In the genomic region with DNA sequence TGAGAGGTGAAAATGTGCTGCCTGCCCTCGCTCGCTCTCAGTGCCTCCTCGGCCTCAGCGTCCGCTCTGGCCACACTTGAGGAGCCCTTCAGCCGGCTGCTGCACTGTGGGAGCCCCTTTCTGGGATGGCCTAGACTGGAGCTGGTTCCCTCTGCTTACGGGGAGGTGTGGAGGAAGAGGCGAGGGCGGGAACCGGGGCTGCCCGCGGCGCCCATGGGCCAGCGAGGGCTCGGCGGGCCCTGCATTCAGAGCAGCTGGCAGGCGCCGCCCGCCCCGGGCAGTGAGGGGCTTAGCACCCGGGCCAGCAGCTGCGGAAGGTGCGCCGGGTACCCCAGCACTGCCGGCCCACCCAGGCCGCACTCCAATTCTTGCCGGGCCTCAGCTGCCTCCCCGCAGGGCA, we compare ENCODE assay signal across 28 cellular contexts. TPM values are rescaled to one million over a fixed set of nuclear protein-coding genes. Genes with fewer than 3 reads are reported as not detected.
"Had no signal": no experiment of that assay in that cellular context is flagged by ENCODE, and none has a peak within 500 bp of the region (broad histone marks: within the 10 kb centered on the region; RNA-seq: fewer than 3 reads in every experiment).

No MANE protein-coding gene starts in this region.

- H3K27ac ChIP-seq: colonic mucosa, epithelial cell of prostate, esophagus squamous epithelium, gastrocnemius medialis, heart right ventricle, left lung, lower lobe of right lung had no signal

- H3K9me3 Mint-ChIP-seq: mesothelial cell of epicardium had no signal

- H3K27ac Mint-ChIP-seq: dendritic cell treated with granulocyte-macrophage colony-stimulating factor and Interleukin-4, amounts not matched to agents 40 ng/mL and 50 ng/mL, for 4 days; effector memory CD8-positive, alpha-beta T cell; endodermal cell; mesothelial cell of epicardium had no signal

- H3K4me1 ChIP-seq: colonic mucosa, esophagus squamous epithelium, gastrocnemius medialis, heart right ventricle, left lung, lower lobe of right lung had no signal

- H3K27me3 Mint-ChIP-seq: dendritic cell treated with granulocyte-macrophage colony-stimulating factor and Interleukin-4, amounts not matched to agents 40 ng/mL and 50 ng/mL, for 4 days; effector memory CD8-positive, alpha-beta T cell had no signal

- H3K4me3 ChIP-seq: colonic mucosa, esophagus squamous epithelium, gastrocnemius medialis, heart right ventricle, left lung, lower lobe of right lung, mucosa of descending colon had no signal

- H3K36me3 ChIP-seq: colonic mucosa, esophagus squamous epithelium, gastrocnemius medialis, heart right ventricle, left lung, lower lobe of right lung had no signal

- ATAC-seq: effector memory CD8-positive, alpha-beta T cell; gastrocnemius medialis; heart right ventricle; left cardiac atrium; left lung; left ventricle myocardium superior; lower lobe of right lung; mucosa of descending colon had no signal

- H3K4me3 Mint-ChIP-seq: dendritic cell treated with granulocyte-macrophage colony-stimulating factor and Interleukin-4, amounts not matched to agents 40 ng/mL and 50 ng/mL, for 4 days; effector memory CD8-positive, alpha-beta T cell; endodermal cell; mesothelial cell of epicardium had no signal

- H3K27me3 ChIP-seq: colonic mucosa, esophagus squamous epithelium, gastrocnemius medialis, heart right ventricle, left lung had no signal

- H3K9me3 ChIP-seq: colonic mucosa, gastrocnemius medialis, lower lobe of right lung, mucosa of descending colon had no signal

- H3K36me3 Mint-ChIP-seq: mesothelial cell of epicardium had no signal

- DNase-seq: colonic mucosa; cortex of kidney; effector CD8-positive, alpha-beta T cell; effector memory CD8-positive, alpha-beta T cell; endodermal cell; erythroblast; esophagus squamous epithelium; foreskin melanocyte; gastrocnemius medialis; glutamatergic neuron; head of caudate nucleus; heart right ventricle; hippocampal formation; left cardiac atrium; left lung; left ventricle myocardium superior; lower lobe of right lung; mucosa of descending colon had no signal

- H3K4me1 Mint-ChIP-seq: endodermal cell had no signal

RNA-seq across cellular contexts. Expression of a gene that starts 39.6 kb away (rescaled TPM):
- total RNA-seq: chondrocyte, colonic mucosa, endodermal cell, esophagus mucosa, esophagus squamous epithelium, gastrocnemius medialis, heart right ventricle, kidney epithelial cell, left cardiac atrium, left lung, left ventricle myocardium superior, lower leg skin, lower lobe of right lung, lung microvascular endothelial cell, mesenteric fat pad, mesothelial cell of epicardium, mucosa of descending colon had no signal
- polyA plus RNA-seq: heart right ventricle, keratinocyte had no signal
